Comparison of ENCODE assay signal across 20 cellular contexts in the genomic region with DNA sequence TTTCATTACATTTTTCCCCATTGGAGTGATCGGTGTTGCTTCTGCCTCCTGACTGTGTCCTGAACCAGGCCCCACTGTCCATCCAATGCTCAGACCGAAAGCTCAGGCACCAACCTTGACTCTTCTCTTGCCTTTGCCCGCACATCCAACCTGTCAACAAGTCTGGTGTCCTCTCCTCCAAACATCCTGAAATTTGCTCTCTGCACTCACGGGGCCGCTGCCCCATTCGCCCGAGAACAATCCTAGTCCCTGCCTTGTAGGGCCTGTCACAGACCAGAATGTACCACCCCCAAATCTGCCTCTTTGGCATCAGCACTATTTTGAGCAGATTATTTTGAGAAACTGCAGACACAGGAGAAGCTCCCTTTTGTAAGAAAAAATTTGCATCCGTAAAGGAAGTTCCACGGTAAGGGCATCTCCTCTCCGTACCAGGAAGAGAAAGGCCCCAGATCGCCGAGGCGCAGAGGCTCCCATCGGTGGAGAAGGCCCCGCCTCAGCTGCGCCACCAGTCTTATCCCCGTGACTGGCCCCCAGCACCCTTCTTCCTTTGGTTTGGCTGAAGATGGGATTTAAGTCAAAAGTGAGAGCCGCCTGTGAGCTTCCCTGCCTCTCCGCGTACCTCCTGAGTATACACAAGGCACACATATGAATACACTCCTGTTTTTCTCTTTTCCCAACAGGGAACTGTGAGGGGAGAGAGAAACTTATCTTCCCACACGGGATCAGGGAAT. TPM values are rescaled to one million over a fixed set of nuclear protein-coding genes. Genes with fewer than 3 reads are reported as not detected.
A peak's percentile ranks its signal among the peaks of the same experiment; 100 is the strongest.
DNase-seq lines count a peak whose midpoint lies in the region; ATAC-seq, FAIRE-seq and TF ChIP-seq lines count a peak whose summit lies in the region.
"Had no signal": no experiment of that assay in that cellular context is flagged by ENCODE, and none has a peak within 500 bp of the region (broad histone marks: within the 10 kb centered on the region; RNA-seq: fewer than 3 reads in every experiment).

No MANE protein-coding gene starts in this region.

- no peaks in the 10 kb centered on the region for H3K36me3 ChIP-seq in transverse colon
- H3K36me3 ChIP-seq: breast epithelium had no signal

- no peaks in the 10 kb centered on the region for H3K4me1 Mint-ChIP-seq in activated naive CD8-positive, alpha-beta T cell treated with anti-CD3 and anti-CD28 coated beads, Interleukin-2, amount 10 ng/mL, durations not matched to agents 7 days and 5 days
- H3K4me1 Mint-ChIP-seq in activated naive CD8-positive, alpha-beta T cell treated with anti-CD3 and anti-CD28 coated beads, Interleukin-2, amount 50 U/mL, for 24 hours = no peaks in the 10 kb centered on the region
- H3K4me1 Mint-ChIP-seq in nephron progenitor cell = peaks cover 8% of the 10 kb centered on the region

- peak; percentile 20 for DNase-seq in activated naive CD8-positive, alpha-beta T cell treated with anti-CD3 and anti-CD28 coated beads, Interleukin-2, amount 10 ng/mL, durations not matched to agents 7 days and 5 days
- no peak for DNase-seq in activated naive CD8-positive, alpha-beta T cell treated with anti-CD3 and anti-CD28 coated beads, Interleukin-2, amount 50 U/mL, for 24 hours
- DNase-seq in cerebellar cortex (ENCODE audit: low spot score) (peak; percentile 64), nephron progenitor cell (no peak), transverse colon (peak; percentile 4), germinal center (ENCODE audit: low spot score) (no peak), urothelium cell line (ENCODE audit: low spot score) (no peak), retina (no peak)
- DNase-seq: activated CD4-positive, alpha-beta memory T cell treated with anti-CD3 and anti-CD28 coated beads, Interleukin-2, amount 10 ng/mL, durations not matched to agents 7 days and 5 days; activated T-cell treated with anti-CD3 and anti-CD28 coated beads, Interleukin-2, amount 50 U/mL, for 24 hours; foreskin keratinocyte; midbrain; NCI-H1436 treated with DMSO at 0.1 percent for 48 hours had no signal

- no peaks in the 10 kb centered on the region for H3K27me3 Mint-ChIP-seq in activated naive CD8-positive, alpha-beta T cell treated with anti-CD3 and anti-CD28 coated beads, Interleukin-2, amount 10 ng/mL, durations not matched to agents 7 days and 5 days
- no peaks in the 10 kb centered on the region for H3K27me3 Mint-ChIP-seq in activated naive CD8-positive, alpha-beta T cell treated with anti-CD3 and anti-CD28 coated beads, Interleukin-2, amount 50 U/mL, for 24 hours
- no peaks in the 10 kb centered on the region for H3K27me3 Mint-ChIP-seq in nephron progenitor cell (ENCODE audit: low read depth, poor library complexity)
- H3K27me3 Mint-ChIP-seq: activated CD4-positive, alpha-beta memory T cell treated with anti-CD3 and anti-CD28 coated beads, Interleukin-2, amount 10 ng/mL, durations not matched to agents 7 days and 5 days; activated naive CD8-positive, alpha-beta T cell; activated T-cell treated with anti-CD3 and anti-CD28 coated beads, Interleukin-2, amount 50 U/mL, for 24 hours; stimulated activated naive CD8-positive, alpha-beta T cell treated with anti-CD3 and anti-CD28 coated beads, Interleukin-15, Interleukin-2, amounts not matched to agents 100 ng/mL and 50 ng/mL, for 24 hours had no signal

- no peak for FAIRE-seq in urothelium cell line (lab: Jason Lieb, UNC)
- FAIRE-seq: GM12891 had no signal

- intact Hi-C loops in transverse colon (cut with DNase I; ENCODE audit: low total_unique reads) = no loop called here

- POLR2A ChIA-PET in activated naive CD8-positive, alpha-beta T cell treated with anti-CD3 and anti-CD28 coated beads, Interleukin-2, amount 10 ng/mL, durations not matched to agents 7 days and 5 days (lab: Charles Lee) = interaction anchor here (4.9 kb wide), 1 partner anchor 189 kb away, joined by 63 read pairs; the partner anchor contains the start of gene FAAP20

- no peaks in the 10 kb centered on the region for H3K36me3 Mint-ChIP-seq in activated naive CD8-positive, alpha-beta T cell treated with anti-CD3 and anti-CD28 coated beads, Interleukin-2, amount 10 ng/mL, durations not matched to agents 7 days and 5 days
- no peaks in the 10 kb centered on the region for H3K36me3 Mint-ChIP-seq in activated naive CD8-positive, alpha-beta T cell treated with anti-CD3 and anti-CD28 coated beads, Interleukin-2, amount 50 U/mL, for 24 hours (ENCODE audit: low read depth)
- H3K36me3 Mint-ChIP-seq in nephron progenitor cell (ENCODE audit: low read depth) = no peaks in the 10 kb centered on the region
- H3K36me3 Mint-ChIP-seq: activated naive CD8-positive, alpha-beta T cell had no signal

- 93 to 100% methylated on average over 4 to 21 of the region's 21 CpGs for WGBS in transverse colon (ENCODE audit: low coverage in 1 of 2), 2 donors

- H3K4me1 ChIP-seq in transverse colon = peaks cover 0 to 10% (median 2%) of the 10 kb centered on the region in 4 donors
- H3K4me1 ChIP-seq: foreskin keratinocyte had no signal

- H3K9me3 Mint-ChIP-seq in activated naive CD8-positive, alpha-beta T cell treated with anti-CD3 and anti-CD28 coated beads, Interleukin-2, amount 10 ng/mL, durations not matched to agents 7 days and 5 days = no peaks in the 10 kb centered on the region
- H3K9me3 Mint-ChIP-seq in activated naive CD8-positive, alpha-beta T cell treated with anti-CD3 and anti-CD28 coated beads, Interleukin-2, amount 50 U/mL, for 24 hours = no peaks in the 10 kb centered on the region
- no peaks in the 10 kb centered on the region for H3K9me3 Mint-ChIP-seq in nephron progenitor cell
- H3K9me3 Mint-ChIP-seq: activated CD4-positive, alpha-beta memory T cell treated with anti-CD3 and anti-CD28 coated beads, Interleukin-2, amount 10 ng/mL, durations not matched to agents 7 days and 5 days; activated T-cell treated with anti-CD3 and anti-CD28 coated beads, Interleukin-2, amount 50 U/mL, for 24 hours; stimulated activated naive CD8-positive, alpha-beta T cell treated with anti-CD3 and anti-CD28 coated beads, Interleukin-15, Interleukin-2, amounts not matched to agents 100 ng/mL and 50 ng/mL, for 24 hours had no signal

- no peak overlapping the region for H3K4me3 Mint-ChIP-seq in activated naive CD8-positive, alpha-beta T cell treated with anti-CD3 and anti-CD28 coated beads, Interleukin-2, amount 10 ng/mL, durations not matched to agents 7 days and 5 days
- H3K4me3 Mint-ChIP-seq in activated naive CD8-positive, alpha-beta T cell treated with anti-CD3 and anti-CD28 coated beads, Interleukin-2, amount 50 U/mL, for 24 hours = no peak overlapping the region
- H3K4me3 Mint-ChIP-seq in nephron progenitor cell = no peak overlapping the region
- H3K4me3 Mint-ChIP-seq: activated CD4-positive, alpha-beta memory T cell treated with anti-CD3 and anti-CD28 coated beads, Interleukin-2, amount 10 ng/mL, durations not matched to agents 7 days and 5 days; activated naive CD8-positive, alpha-beta T cell; activated T-cell treated with anti-CD3 and anti-CD28 coated beads, Interleukin-2, amount 50 U/mL, for 24 hours; stimulated activated naive CD8-positive, alpha-beta T cell treated with anti-CD3 and anti-CD28 coated beads, Interleukin-15, Interleukin-2, amounts not matched to agents 100 ng/mL and 50 ng/mL, for 24 hours had no signal

- no peak for ATAC-seq in activated naive CD8-positive, alpha-beta T cell treated with anti-CD3 and anti-CD28 coated beads, Interleukin-2, amount 10 ng/mL, durations not matched to agents 7 days and 5 days (ENCODE audit: low read depth)
- no peak for ATAC-seq in activated naive CD8-positive, alpha-beta T cell treated with anti-CD3 and anti-CD28 coated beads, Interleukin-2, amount 50 U/mL, for 24 hours
- ATAC-seq: foreskin keratinocyte, right cardiac atrium had no signal

- no peak for TF ChIP-seq POLR2A in transverse colon (IDR thresholded peaks at IDR 0.05)

- H3K27me3 ChIP-seq in transverse colon = no peaks in the 10 kb centered on the region
- H3K27me3 ChIP-seq: breast epithelium, foreskin keratinocyte had no signal

- no peak overlapping the region for H3K27ac Mint-ChIP-seq in activated naive CD8-positive, alpha-beta T cell treated with anti-CD3 and anti-CD28 coated beads, Interleukin-2, amount 10 ng/mL, durations not matched to agents 7 days and 5 days
- no peak overlapping the region for H3K27ac Mint-ChIP-seq in activated naive CD8-positive, alpha-beta T cell treated with anti-CD3 and anti-CD28 coated beads, Interleukin-2, amount 50 U/mL, for 24 hours
- peak overlapping the region; percentile 95 for H3K27ac Mint-ChIP-seq in nephron progenitor cell
- H3K27ac Mint-ChIP-seq: activated CD4-positive, alpha-beta memory T cell treated with anti-CD3 and anti-CD28 coated beads, Interleukin-2, amount 10 ng/mL, durations not matched to agents 7 days and 5 days; activated naive CD8-positive, alpha-beta T cell; activated T-cell treated with anti-CD3 and anti-CD28 coated beads, Interleukin-2, amount 50 U/mL, for 24 hours; stimulated activated naive CD8-positive, alpha-beta T cell treated with anti-CD3 and anti-CD28 coated beads, Interleukin-15, Interleukin-2, amounts not matched to agents 100 ng/mL and 50 ng/mL, for 24 hours had no signal

- TF ChIP-seq EP300 in transverse colon (IDR thresholded peaks at IDR 0.05; ENCODE audit: low read depth) = no peak

- in situ Hi-C loops in transverse colon (cut with MboI; ENCODE audit: low pct_ligation_motif_present in 1 of 4, low pct_unique_long_range_greater_than_20kb in 1 of 4, low sequenced_read_pairs in 3 of 4) = loop anchor here in 2 of 4 donors (10.0 kb wide), 1 partner anchor 189 kb away; the partner anchor contains the start of gene FAAP20 (in 2 of the 2)

- H3K9me3 ChIP-seq in transverse colon = no peaks in the 10 kb centered on the region
- H3K9me3 ChIP-seq: breast epithelium had no signal

- H3K27ac ChIP-seq in transverse colon = no peak overlapping the region
- H3K27ac ChIP-seq: breast epithelium, C4-2B, epithelial cell of prostate, foreskin keratinocyte had no signal

- no peak overlapping the region for H3K4me3 ChIP-seq in transverse colon
- H3K4me3 ChIP-seq: breast epithelium had no signal

- no peak for TF ChIP-seq CTCF in nephron progenitor cell (IDR thresholded peaks at IDR 0.05)
- TF ChIP-seq CTCF in transverse colon (IDR thresholded peaks at IDR 0.05) = no peak

RNA-seq across cellular contexts. Expression of gene MORN1, which starts 7.1 kb away (rescaled TPM):
- 10 to 100 TPM; 10.5 to 11.6 TPM for total RNA-seq in activated naive CD8-positive, alpha-beta T cell treated with anti-CD3 and anti-CD28 coated beads, Interleukin-2, amount 10 ng/mL, durations not matched to agents 7 days and 5 days
- 10 to 100 TPM in 3 of 4 donors, 1 to 10 TPM in 1; 3.0 to 34.0 (median 12.5) TPM for total RNA-seq in transverse colon

RNA-seq across cellular contexts. Expression of gene RER1, which starts 7.3 kb away (rescaled TPM):
- total RNA-seq in activated naive CD8-positive, alpha-beta T cell treated with anti-CD3 and anti-CD28 coated beads, Interleukin-2, amount 10 ng/mL, durations not matched to agents 7 days and 5 days = 100 to 1,000 TPM; 140 to 147 TPM
- total RNA-seq in transverse colon = 100 to 1,000 TPM in 3 of 4 donors, 10 to 100 TPM in 1; 36.2 to 129 (median 111) TPM

RNA-seq across cellular contexts. Expression of gene PEX10, which starts 28.1 kb away (rescaled TPM):
- total RNA-seq in activated naive CD8-positive, alpha-beta T cell treated with anti-CD3 and anti-CD28 coated beads, Interleukin-2, amount 10 ng/mL, durations not matched to agents 7 days and 5 days = 1 to 10 TPM; 9.6 to 9.9 TPM
- 10 to 100 TPM; 16.9 to 28.8 (median 21.3) TPM for total RNA-seq in transverse colon

Comparison
In these comparisons a context has a peak if more than half of its experiments do, and no peak if none do; other contexts are left out.
1. DNase-seq: peak in activated naive CD8-positive, alpha-beta T cell treated with anti-CD3 and anti-CD28 coated beads, Interleukin-2, amount 10 ng/mL, durations not matched to agents 7 days and 5 days (single experiment), cerebellar cortex (single experiment) and transverse colon (single experiment); none in activated naive CD8-positive, alpha-beta T cell treated with anti-CD3 and anti-CD28 coated beads, Interleukin-2, amount 50 U/mL, for 24 hours (single experiment), nephron progenitor cell (single experiment), germinal center (single experiment), urothelium cell line (single experiment) and retina (single experiment).